ENCODE assay signal across 11 cellular contexts in the genomic region with DNA sequence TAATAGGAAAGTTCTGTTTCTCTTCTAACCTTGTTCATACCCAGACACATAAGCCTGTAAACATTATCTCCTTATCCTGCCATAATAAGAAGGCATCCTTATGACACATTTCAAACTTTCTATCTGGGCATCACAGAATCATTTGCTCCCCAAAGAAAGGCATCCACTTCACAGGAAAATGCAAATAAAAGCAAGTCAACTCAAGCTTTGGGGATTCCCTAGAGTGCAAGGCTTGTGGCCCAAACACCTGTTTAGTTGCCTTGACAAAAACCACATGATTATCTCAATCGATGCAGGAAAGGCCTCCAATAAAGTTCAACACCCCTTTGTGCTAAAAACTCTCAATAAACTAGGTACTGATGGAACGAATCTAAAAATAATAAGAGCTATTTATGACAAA.
DNase-seq lines count a peak whose midpoint lies in the region; ATAC-seq and TF ChIP-seq lines count a peak whose summit lies in the region.
"Had no signal": no experiment of that assay in that cellular context is flagged by ENCODE, and none has a peak within 500 bp of the region (broad histone marks: within the 10 kb centered on the region; RNA-seq: fewer than 3 reads in every experiment).

No MANE protein-coding gene starts in this region.

- H3K9me3 Mint-ChIP-seq in activated naive CD4-positive, alpha-beta T cell treated with anti-CD3 and anti-CD28 coated beads, Interleukin-2, amount 50 U/mL, for 72 hours = no peaks in the 10 kb centered on the region
- H3K9me3 Mint-ChIP-seq: stimulated activated naive CD8-positive, alpha-beta T cell treated with anti-CD3 and anti-CD28 coated beads, Interleukin-15, Interleukin-2, amounts not matched to agents 100 ng/mL and 50 ng/mL, for 24 hours had no signal

- peak; percentile 93 for ATAC-seq in GM18511 (IDR thresholded peaks at IDR 0.05; ENCODE audit: unreplicated experiment)
- ATAC-seq in HG02938 (IDR thresholded peaks at IDR 0.05; ENCODE audit: unreplicated experiment) = peak; percentile 95
- peak; percentile 97 for ATAC-seq in HG03558 (IDR thresholded peaks at IDR 0.05; ENCODE audit: extremely low read depth, unreplicated experiment)
- no peak for ATAC-seq in activated naive CD4-positive, alpha-beta T cell treated with anti-CD3 and anti-CD28 coated beads, Interleukin-2, amount 50 U/mL, for 72 hours
- no peak for ATAC-seq in left lobe of liver
- ATAC-seq: left lung had no signal

- H3K36me3 Mint-ChIP-seq in activated naive CD4-positive, alpha-beta T cell treated with anti-CD3 and anti-CD28 coated beads, Interleukin-2, amount 50 U/mL, for 72 hours = no peaks in the 10 kb centered on the region

- peak; percentile 10 for DNase-seq in GM20000 (ENCODE audit: low spot score)
- DNase-seq in activated naive CD4-positive, alpha-beta T cell treated with anti-CD3 and anti-CD28 coated beads, Interleukin-2, amount 50 U/mL, for 72 hours (ENCODE audit: low spot score in 2 of 2) = no peak
- no peak for DNase-seq in NCI-H524 (lab: John Stamatoyannopoulos, UW)
- no peak for DNase-seq in left lobe of liver (ENCODE audit: low spot score)
- no peak for DNase-seq in DMS79 (lab: John Stamatoyannopoulos, UW)
- DNase-seq: left lung, NCI-H1105 treated with DMSO at 0.1 percent for 48 hours had no signal

- no peak overlapping the region for H3K27ac Mint-ChIP-seq in activated naive CD4-positive, alpha-beta T cell treated with anti-CD3 and anti-CD28 coated beads, Interleukin-2, amount 50 U/mL, for 72 hours
- H3K27ac Mint-ChIP-seq: stimulated activated naive CD8-positive, alpha-beta T cell treated with anti-CD3 and anti-CD28 coated beads, Interleukin-15, Interleukin-2, amounts not matched to agents 100 ng/mL and 50 ng/mL, for 24 hours had no signal

- TF ChIP-seq CTCF in GM20000 (IDR thresholded peaks at IDR 0.05; ENCODE audit: extremely low read depth, missing control alignments) = no peak

Comparison
In these comparisons a context has a peak if more than half of its experiments do, and no peak if none do; other contexts are left out.
1. ATAC-seq: peak in GM18511 (single experiment), HG02938 (single experiment) and HG03558 (single experiment); none in activated naive CD4-positive, alpha-beta T cell treated with anti-CD3 and anti-CD28 coated beads, Interleukin-2, amount 50 U/mL, for 72 hours (0 of 2) and left lobe of liver (single experiment).